In the genomic region with DNA sequence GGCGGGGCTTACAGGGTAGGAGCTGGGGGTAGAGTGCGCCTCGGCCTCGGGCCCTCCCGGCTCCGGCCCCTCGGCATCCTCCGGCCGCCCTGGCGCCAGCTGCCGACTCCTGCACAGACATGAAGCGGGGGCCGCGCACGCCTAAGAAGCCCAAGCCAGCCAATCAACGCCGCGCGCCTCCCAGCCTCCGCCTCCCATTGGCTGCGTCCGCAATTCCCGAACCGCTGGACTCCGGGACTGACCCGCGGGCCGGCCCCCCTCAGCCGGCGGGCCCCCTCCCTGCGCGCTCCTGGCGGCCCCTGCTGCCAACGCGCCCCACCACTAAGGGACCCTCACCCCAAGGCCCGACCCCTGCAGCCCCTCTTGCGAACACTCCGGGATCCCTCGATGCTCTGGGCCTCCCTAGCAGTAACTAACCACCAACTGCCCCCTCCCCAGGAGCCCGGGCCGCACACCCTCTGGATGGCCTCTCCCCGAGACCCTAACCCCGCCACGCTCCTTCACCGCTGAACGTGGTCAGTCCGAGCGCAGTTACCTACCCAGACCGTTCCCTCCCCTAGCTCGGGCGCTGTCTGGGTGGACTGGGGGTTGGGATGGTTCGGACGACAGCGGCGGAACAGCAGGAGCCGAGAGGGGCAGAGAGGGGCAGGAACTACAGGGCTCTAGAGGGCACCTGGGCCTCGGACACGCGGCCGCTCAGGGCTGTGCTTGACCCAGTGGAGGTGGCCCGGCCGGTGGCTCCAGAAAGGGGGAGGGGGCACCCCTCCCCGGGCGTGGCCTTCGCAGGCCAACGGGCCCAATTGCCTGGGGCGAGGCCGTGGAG, we compare ENCODE assay signal across 8 cellular contexts. TPM values are rescaled to one million over a fixed set of nuclear protein-coding genes. Genes with fewer than 3 reads are reported as not detected.
DNase-seq lines count a peak whose midpoint lies in the region; ATAC-seq and TF ChIP-seq lines count a peak whose summit lies in the region.

No MANE protein-coding gene starts in this region.

- H3K27ac Mint-ChIP-seq in activated CD8-positive, alpha-beta T cell treated with anti-CD3 and anti-CD28 coated beads, Interleukin-2, amount 10 ng/mL, durations not matched to agents 7 days and 5 days: no peak overlapping the region
- H3K27ac Mint-ChIP-seq in type B pancreatic cell: peak overlapping the region; percentile 69

- peaks cover 30% of the 10 kb centered on the region for H3K4me1 Mint-ChIP-seq in activated CD8-positive, alpha-beta T cell treated with anti-CD3 and anti-CD28 coated beads, Interleukin-2, amount 10 ng/mL, durations not matched to agents 7 days and 5 days (ENCODE audit: low read depth)
- peaks cover 5% of the 10 kb centered on the region for H3K4me1 Mint-ChIP-seq in type B pancreatic cell (ENCODE audit: unreplicated experiment)

- peak; percentile 21 for ATAC-seq in activated CD8-positive, alpha-beta T cell treated with anti-CD3 and anti-CD28 coated beads, Interleukin-2, amount 10 ng/mL, durations not matched to agents 7 days and 5 days
- ATAC-seq in HG03108 (IDR thresholded peaks at IDR 0.05; ENCODE audit: unreplicated experiment): no peak

- H3K27me3 ChIP-seq in muscle layer of duodenum (ENCODE audit: low read depth, low read length): peaks cover 96% of the 10 kb centered on the region

- TF ChIP-seq CTCF in GM10266 (IDR thresholded peaks at IDR 0.05; ENCODE audit: control insufficient read depth, insufficient read depth, low read depth, missing control alignments) (no peak), fibroblast of mammary gland (conservative IDR thresholded peaks at IDR 0.05; ENCODE audit: control insufficient read depth, insufficient read depth, low read depth, low read length) (no peak), type B pancreatic cell (conservative IDR thresholded peaks at IDR 0.05) (no peak)

- no peaks in the 10 kb centered on the region for H3K9me3 Mint-ChIP-seq in activated CD8-positive, alpha-beta T cell treated with anti-CD3 and anti-CD28 coated beads, Interleukin-2, amount 10 ng/mL, durations not matched to agents 7 days and 5 days (ENCODE audit: insufficient read depth)
- no peaks in the 10 kb centered on the region for H3K9me3 Mint-ChIP-seq in type B pancreatic cell

- no peaks in the 10 kb centered on the region for H3K36me3 ChIP-seq in muscle layer of duodenum (ENCODE audit: control insufficient read depth in 1 of 2, insufficient read depth in 2 of 2, low read length in 2 of 2)

- POLR2A ChIA-PET in activated CD8-positive, alpha-beta T cell treated with anti-CD3 and anti-CD28 coated beads, Interleukin-2, amount 10 ng/mL, durations not matched to agents 7 days and 5 days (lab: Charles Lee): no interaction called here

- no peaks in the 10 kb centered on the region for H3K36me3 Mint-ChIP-seq in activated CD8-positive, alpha-beta T cell treated with anti-CD3 and anti-CD28 coated beads, Interleukin-2, amount 10 ng/mL, durations not matched to agents 7 days and 5 days (ENCODE audit: low read depth)
- H3K36me3 Mint-ChIP-seq in type B pancreatic cell: peaks cover 7% of the 10 kb centered on the region

- DNase-seq in AG08396 (ENCODE audit: low spot score) (peak; percentile 98), GM10266 (ENCODE audit: extremely low spot score) (peak; percentile 82), NCI-H2081 treated with DMSO at 0.1 percent for 48 hours (lab: John Stamatoyannopoulos, UW) (peak; percentile 39), fibroblast of mammary gland (ENCODE audit: low read depth) (peak; percentile 65), type B pancreatic cell (ENCODE audit: extremely low spot score, unreplicated experiment) (no peak)
- DNase-seq in activated CD8-positive, alpha-beta T cell treated with anti-CD3 and anti-CD28 coated beads, Interleukin-2, amount 10 ng/mL, durations not matched to agents 7 days and 5 days: no peak

- H3K4me3 ChIP-seq in fibroblast of mammary gland (ENCODE audit: control insufficient read depth, low read depth, low read length) (peak overlapping the region; percentile 29), muscle layer of duodenum (ENCODE audit: low read depth in 1 of 2, low read length in 2 of 2) (peak overlapping the region; percentile 60 to 68)

- H3K9me3 ChIP-seq in muscle layer of duodenum (ENCODE audit: control insufficient read depth in 1 of 2, low read length in 2 of 2): no peaks in the 10 kb centered on the region

- no peak overlapping the region for H3K4me3 Mint-ChIP-seq in activated CD8-positive, alpha-beta T cell treated with anti-CD3 and anti-CD28 coated beads, Interleukin-2, amount 10 ng/mL, durations not matched to agents 7 days and 5 days
- H3K4me3 Mint-ChIP-seq in type B pancreatic cell: peak overlapping the region; percentile 93

- peaks cover 79% of the 10 kb centered on the region for H3K27me3 Mint-ChIP-seq in activated CD8-positive, alpha-beta T cell treated with anti-CD3 and anti-CD28 coated beads, Interleukin-2, amount 10 ng/mL, durations not matched to agents 7 days and 5 days (ENCODE audit: low read depth)
- peaks cover 75% of the 10 kb centered on the region for H3K27me3 Mint-ChIP-seq in type B pancreatic cell

- CTCF ChIA-PET in activated CD8-positive, alpha-beta T cell treated with anti-CD3 and anti-CD28 coated beads, Interleukin-2, amount 10 ng/mL, durations not matched to agents 7 days and 5 days (lab: Charles Lee): interaction anchor here (5.7 kb wide), 1 partner anchor 61 kb away, joined by 27 read pairs; no protein-coding TSS in a partner anchor

- H3K27ac ChIP-seq in muscle layer of duodenum (ENCODE audit: low read length): no peak overlapping the region

- H3K4me1 ChIP-seq in muscle layer of duodenum (ENCODE audit: control insufficient read depth in 1 of 2, insufficient read depth in 2 of 2, low read length in 2 of 2): peaks cover 7 to 64% of the 10 kb centered on the region in 2 donors

RNA-seq across cellular contexts. Expression of gene GATA2, which starts 5.0 kb away (rescaled TPM):
- not detected for total RNA-seq in activated CD8-positive, alpha-beta T cell treated with anti-CD3 and anti-CD28 coated beads, Interleukin-2, amount 10 ng/mL, durations not matched to agents 7 days and 5 days
- 14.1 and 23.9 TPM in 2 replicates for total RNA-seq in type B pancreatic cell (ENCODE audit: low replicate concordance)

RNA-seq across cellular contexts. Expression of gene DNAJB8, which starts 21.3 kb away (rescaled TPM):
- total RNA-seq in activated CD8-positive, alpha-beta T cell treated with anti-CD3 and anti-CD28 coated beads, Interleukin-2, amount 10 ng/mL, durations not matched to agents 7 days and 5 days: not detected
- not detected in 2 replicates for total RNA-seq in type B pancreatic cell (ENCODE audit: low replicate concordance)

Comparison
In these comparisons a context has a peak if more than half of its experiments do, and no peak if none do; other contexts are left out.
1. DNase-seq: peak in AG08396 (single experiment), GM10266 (single experiment), NCI-H2081 treated with DMSO at 0.1 percent for 48 hours (single experiment) and fibroblast of mammary gland (single experiment); none in activated CD8-positive, alpha-beta T cell treated with anti-CD3 and anti-CD28 coated beads, Interleukin-2, amount 10 ng/mL, durations not matched to agents 7 days and 5 days (single experiment) and type B pancreatic cell (single experiment).
2. RNA of gene GATA2, which starts 5.0 kb away (total RNA-seq): 14.1 to 23.9 TPM in type B pancreatic cell; not detected in activated CD8-positive, alpha-beta T cell treated with anti-CD3 and anti-CD28 coated beads, Interleukin-2, amount 10 ng/mL, durations not matched to agents 7 days and 5 days; every median in the first group is over 10 times any median in the second.